Comparison of ENCODE assay signal across 11 cellular contexts in the genomic region with DNA sequence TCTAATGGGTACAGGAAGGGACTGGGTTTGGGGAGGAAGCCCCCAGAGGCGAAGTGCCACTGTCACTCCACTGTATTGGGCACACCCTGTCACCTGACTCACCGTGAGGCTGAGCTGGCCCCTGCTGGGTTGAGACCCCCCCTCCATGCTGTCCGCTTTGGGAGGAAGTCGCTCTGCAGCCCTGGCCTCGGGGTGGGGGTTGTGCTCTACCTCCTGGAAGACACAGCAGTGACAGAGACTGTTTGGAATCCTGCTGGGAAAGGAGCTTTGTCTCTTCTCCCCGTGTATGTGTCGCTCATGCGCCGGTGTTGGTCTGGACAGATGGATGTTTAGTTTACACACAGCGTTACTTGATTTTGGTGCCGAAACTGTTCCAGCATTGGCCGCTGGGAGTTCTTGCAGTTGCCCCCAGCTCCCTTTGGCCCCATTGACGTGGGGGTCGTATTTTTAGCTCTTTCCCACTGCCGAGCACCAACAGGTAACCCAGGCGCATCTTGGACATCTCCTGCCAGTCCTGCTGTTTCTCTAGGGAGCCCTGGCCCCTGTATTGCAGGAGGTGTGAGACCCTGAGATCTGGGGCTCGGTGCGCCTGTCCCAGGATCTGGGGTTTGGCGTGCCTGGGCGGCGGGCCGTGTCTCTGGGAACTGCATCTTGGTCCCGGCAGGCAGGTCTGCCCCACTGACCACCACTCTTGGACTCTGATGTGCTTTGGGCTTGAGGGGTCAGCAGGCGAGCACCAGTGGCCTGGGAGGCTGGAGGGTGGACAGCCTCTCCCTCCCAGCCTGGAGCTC. TPM values are rescaled to one million over a fixed set of nuclear protein-coding genes. Genes with fewer than 3 reads are reported as not detected.
DNase-seq lines count a peak whose midpoint lies in the region; ATAC-seq, FAIRE-seq and TF ChIP-seq lines count a peak whose summit lies in the region.
"Had no signal": no experiment of that assay in that cellular context is flagged by ENCODE, and none has a peak within 500 bp of the region (broad histone marks: within the 10 kb centered on the region; RNA-seq: fewer than 3 reads in every experiment).

No MANE protein-coding gene starts in this region.

- H3K4me1 ChIP-seq in H1 (replicated peaks in 1 of 4; ENCODE audit: control insufficient read depth in 3 of 4, insufficient read depth in 4 of 4, low read length in 3 of 4) (no peaks in the 10 kb centered on the region; a peak in 1 of 7 replicates), neuronal stem cell (ENCODE audit: control insufficient read depth in 2 of 2, insufficient read depth in 1 of 2, low read depth in 1 of 2, low read length in 2 of 2) (peaks cover 0 to 14% of the 10 kb centered on the region in 2 donors)

- peak; percentile 6 for DNase-seq in GDM1 (lab: John Stamatoyannopoulos, UW)
- peak; percentile 50 for DNase-seq in RPMI7951 (ENCODE audit: low read depth)
- DNase-seq in H1 (ENCODE audit: low read depth in 1 of 2, low spot score in 2 of 2), result no peak
- DNase-seq in neuronal stem cell (ENCODE audit: low spot score), result no peak
- no peak for DNase-seq in H54 (ENCODE audit: insufficient read length, low spot score)
- no peak for DNase-seq in stimulated activated naive CD8-positive, alpha-beta T cell treated with anti-CD3 and anti-CD28 coated beads, Interleukin-15, Interleukin-2, amounts not matched to agents 100 U/mL and 50 U/mL, for 24 hours
- DNase-seq in effector memory CD8-positive, alpha-beta T cell, result no peak
- no peak for DNase-seq in amygdala (lab: John Stamatoyannopoulos, UW)
- DNase-seq: NCI-H446 treated with DMSO at 0.1 percent for 48 hours, T1000 had no signal

- H3K79me1 ChIP-seq in H1 (ENCODE audit: low read depth, low read length) (0 out of 2 replicates have a peak, but pooled peaks cover 4% of the 10 kb centered on the region), neuronal stem cell (ENCODE audit: low read depth, low read length) (peaks cover 14% of the 10 kb centered on the region)

- no peaks in the 10 kb centered on the region for H3K9me3 Mint-ChIP-seq in effector memory CD8-positive, alpha-beta T cell

- H4K5ac ChIP-seq in H1 (ENCODE audit: insufficient read length, low read depth, low read length), result no peak overlapping the region

- H3K56ac ChIP-seq in H1 (replicated peaks; ENCODE audit: insufficient read length, low read depth, low read length), result no peak overlapping the region

- H2AFZ ChIP-seq in H1 (ENCODE audit: low read length), result no peak overlapping the region
- no peak overlapping the region for H2AFZ ChIP-seq in neuronal stem cell (ENCODE audit: low read length)

- H3K36me3 ChIP-seq in H1 (ENCODE audit: control insufficient read depth in 2 of 4, insufficient read depth in 4 of 4, low read length in 3 of 4), result peaks cover 0 to 19% (median 9%) of the 10 kb centered on the region in 4 experiments; a peak in 4 of 8 replicates
- peaks cover 19 to 53% of the 10 kb centered on the region in 2 donors for H3K36me3 ChIP-seq in neuronal stem cell (replicated peaks in 1 of 2; ENCODE audit: control insufficient read depth in 2 of 2, insufficient read depth in 2 of 2, low read length in 2 of 2)

- no peak overlapping the region for H2AK5ac ChIP-seq in H1 (ENCODE audit: low read depth, low read length)
- peak overlapping the region; percentile 2 for H2AK5ac ChIP-seq in neuronal stem cell (ENCODE audit: low read depth, low read length)

- H3K4me3 ChIP-seq in H1 (ENCODE audit: extremely low read depth in 1 of 4, insufficient read depth in 2 of 4, low read depth in 3 of 4, low read length in 4 of 4) (no peak overlapping the region), neuronal stem cell (ENCODE audit: low read length in 2 of 2) (no peak overlapping the region)
- H3K4me3 ChIP-seq: left lung had no signal

- no peak for TF ChIP-seq EP300 in H1 (IDR thresholded peaks at IDR 0.05; ENCODE audit: borderline replicate concordance in 1 of 2, low read depth in 2 of 2, low read length in 2 of 2)

- H2BK5ac ChIP-seq in H1 (ENCODE audit: low read depth, low read length) (peak overlapping the region; percentile 35; the same call in 1 of the 2 replicates), neuronal stem cell (ENCODE audit: low read length) (no peak overlapping the region)

- H3K4me3 Mint-ChIP-seq in effector memory CD8-positive, alpha-beta T cell, result no peak overlapping the region

- no peaks in the 10 kb centered on the region for H3K9me3 ChIP-seq in H1 (ENCODE audit: insufficient read depth in 2 of 2, low read depth in 1 of 2, low read length in 1 of 2)
- peaks cover 0 to 2% of the 10 kb centered on the region in 2 donors for H3K9me3 ChIP-seq in neuronal stem cell (replicated peaks in 1 of 2; ENCODE audit: control insufficient read depth in 2 of 2, insufficient read depth in 1 of 2, low read depth in 1 of 2, low read length in 2 of 2)
- H3K9me3 ChIP-seq: left lung had no signal

- CTCF ChIA-PET in H1 (lab: Charles Lee; ENCODE audit: partially characterized antibody), result interaction anchor here (0.6 to 4.1 kb wide), 10 partner anchors 20 to 167 kb away, joined by 3 to 28 read pairs (median 3); no protein-coding TSS in a partner anchor

- H3K27me3 ChIP-seq in H1 (replicated peaks in 1 of 4; ENCODE audit: control insufficient read depth in 3 of 4, extremely low read depth in 1 of 4, insufficient read depth in 3 of 4, low read length in 3 of 4) (no peaks in the 10 kb centered on the region), neuronal stem cell (ENCODE audit: control insufficient read depth in 3 of 3, insufficient read depth in 3 of 3, low read depth in 1 of 3, low read length in 3 of 3) (no peaks in the 10 kb centered on the region)
- H3K27me3 ChIP-seq: left lung had no signal

- POLR2A ChIA-PET in H1 (lab: Charles Lee; ENCODE audit: partially characterized antibody), result interaction anchor here (1.2 kb wide), 1 partner anchor 12 kb away, joined by 3 read pairs; no protein-coding TSS in a partner anchor

- H2BK15ac ChIP-seq in H1 (ENCODE audit: low read length) (no peak overlapping the region; the same call in 1 of the 2 replicates), neuronal stem cell (ENCODE audit: low read length) (no peak overlapping the region)

- H3K79me2 ChIP-seq in H1 (ENCODE audit: control insufficient read depth in 1 of 2, insufficient read depth in 2 of 2, low read length in 2 of 2), result peaks cover 0 to 6% of the 10 kb centered on the region in 2 experiments; a peak in 2 of 4 replicates

- no peaks in the 10 kb centered on the region for H3K27me3 Mint-ChIP-seq in effector memory CD8-positive, alpha-beta T cell

- H3K4me1 Mint-ChIP-seq in effector memory CD8-positive, alpha-beta T cell (ENCODE audit: low read depth in 2 of 2), result peaks cover 12 to 19% of the 10 kb centered on the region in 2 donors

- no peaks in the 10 kb centered on the region for H3K23me2 ChIP-seq in H1 (ENCODE audit: low read depth, low read length)

- FAIRE-seq in H1 (lab: Jason Lieb, UNC), result no peak
- no peak for FAIRE-seq in H54 (lab: Jason Lieb, UNC)

- H3K27ac ChIP-seq in H1 (ENCODE audit: low read depth, low read length) (no peak overlapping the region), neuronal stem cell (replicated peaks; ENCODE audit: low read length) (no peak overlapping the region)

- H3K14ac ChIP-seq in H1 (ENCODE audit: insufficient read length) (no peak overlapping the region), neuronal stem cell (ENCODE audit: low read length) (no peak overlapping the region)

- H3K4ac ChIP-seq in H1 (replicated peaks; ENCODE audit: insufficient read length, low read depth, low read length) (no peak overlapping the region), neuronal stem cell (ENCODE audit: low read length) (no peak overlapping the region)

- H3K4me2 ChIP-seq in H1 (ENCODE audit: insufficient read depth in 1 of 2, low read depth in 2 of 2, low read length in 2 of 2), result no peak overlapping the region
- no peak overlapping the region for H3K4me2 ChIP-seq in neuronal stem cell (ENCODE audit: insufficient read depth, low read length, poor library complexity, severe bottlenecking)

- H4K8ac ChIP-seq in H1 (ENCODE audit: extremely low read depth, insufficient read depth, low read length), result no peak overlapping the region; the same call in 1 of the 2 replicates
- H4K8ac ChIP-seq in neuronal stem cell (ENCODE audit: low read depth, low read length), result no peak overlapping the region

- ATAC-seq in stimulated activated naive CD8-positive, alpha-beta T cell treated with anti-CD3 and anti-CD28 coated beads, Interleukin-15, Interleukin-2, amounts not matched to agents 100 U/mL and 50 U/mL, for 24 hours, result no peak
- ATAC-seq in effector memory CD8-positive, alpha-beta T cell (replicated peaks), result no peak
- ATAC-seq: left lung had no signal

- WGBS in H1 (ENCODE audit: extremely low coverage in 1 of 2, insufficient coverage in 1 of 2, insufficient read length in 1 of 2, insufficient replicate concordance in 2 of 2, low coverage in 1 of 2, low lambda C conversion rate in 2 of 2, missing lambda C conversion rate in 1 of 2), 2 experiments, result 94% methylated on average over 22 of the region's 24 CpGs; no CpG with 5 or more reads in 1 of the 2 experiments
- no CpG with 5 or more reads among the region's 24 CpGs for WGBS in neuronal stem cell (ENCODE audit: extremely low coverage in 2 of 2, insufficient read length in 2 of 2, insufficient replicate concordance in 1 of 2), 2 donors

- peak overlapping the region in 1 of 2 donors; percentile 51 for H3K27ac Mint-ChIP-seq in effector memory CD8-positive, alpha-beta T cell

- peaks cover 15 to 18% of the 10 kb centered on the region in 2 experiments for H4K20me1 ChIP-seq in H1 (replicated peaks in 1 of 2; ENCODE audit: control insufficient read depth in 1 of 2, insufficient read depth in 2 of 2, low read length in 2 of 2)

- no peak overlapping the region for H2BK20ac ChIP-seq in H1 (ENCODE audit: low read length)

- H4K91ac ChIP-seq in H1 (replicated peaks; ENCODE audit: insufficient read length, low read length), result no peak overlapping the region
- no peak overlapping the region for H4K91ac ChIP-seq in neuronal stem cell (ENCODE audit: low read depth, low read length, poor library complexity)

- H3K18ac ChIP-seq in H1 (ENCODE audit: extremely low read depth, low read length), result no peak overlapping the region
- peak overlapping the region; percentile 57 for H3K18ac ChIP-seq in neuronal stem cell (ENCODE audit: low read length)

- no peak for TF ChIP-seq CTCF in H1 (IDR thresholded peaks at IDR 0.05; ENCODE audit: control extremely low read depth in 1 of 3, insufficient read depth in 1 of 3, low read depth in 1 of 3, low read length in 3 of 3)

- TF ChIP-seq POLR2A in H1 (IDR thresholded peaks at IDR 0.05; ENCODE audit: control extremely low read depth in 1 of 2, low read depth in 2 of 2, low read length in 2 of 2) (no peak), H54 (IDR thresholded peaks at IDR 0.05; ENCODE audit: low read depth, low read length) (no peak)

- H3K23ac ChIP-seq in H1 (ENCODE audit: insufficient read length) (no peak overlapping the region), neuronal stem cell (ENCODE audit: low read depth, low read length, poor library complexity) (no peak overlapping the region)

- TF ChIP-seq RAD21 in H1 (IDR thresholded peaks at IDR 0.05 in 1 of 2, conservative IDR thresholded peaks at IDR 0.05 in 1 of 2; ENCODE audit: low read depth in 2 of 2, low read length in 2 of 2), result no peak

- no peak overlapping the region for H2BK120ac ChIP-seq in H1 (replicated peaks; ENCODE audit: low read depth, low read length)
- H2BK120ac ChIP-seq in neuronal stem cell (ENCODE audit: low read depth, low read length), result no peak overlapping the region

- H2BK12ac ChIP-seq in H1 (ENCODE audit: low read depth, low read length), result no peak overlapping the region
- no peak overlapping the region for H2BK12ac ChIP-seq in neuronal stem cell (ENCODE audit: low read length)

- H3K36me3 Mint-ChIP-seq in effector memory CD8-positive, alpha-beta T cell (ENCODE audit: insufficient read depth), result peaks cover 7% of the 10 kb centered on the region

- H3K9ac ChIP-seq in H1 (replicated peaks in 1 of 4; ENCODE audit: extremely low read depth in 1 of 4, low read depth in 3 of 4, low read length in 3 of 4) (no peak overlapping the region), neuronal stem cell (ENCODE audit: low read depth, low read length, poor library complexity) (no peak overlapping the region)

RNA-seq across cellular contexts. Expression of a gene that starts 30.3 kb away (rescaled TPM):
- 9.0 and 17.0 TPM in 2 replicates for total RNA-seq in RPMI7951 (2014; rRNA removed; shearing (Covaris generic))
- 57.3 and 64.1 TPM in 2 replicates for total RNA-seq in H1 (2021; fragmentation: NEBNext Ultra II Directional; extraction: Animal tissue kit (Norgen Biotek cat#: 25700))
- polyA plus RNA-seq in H1 (2011; rRNA removed), result 17.7 and 34.6 TPM in 2 replicates
- 43.7 TPM for polyA plus RNA-seq in H1 (2011; cell fraction: cytosol; rRNA removed)
- polyA plus RNA-seq in H1 (2011; cell fraction: nucleus; rRNA removed), result 28.5 TPM
- polyA plus RNA-seq in H1 (2012, experiment 1 of 2), result 20.8 to 42.4 TPM (median 39.1 TPM) in 4 replicates
- 28.1 TPM for polyA plus RNA-seq in H1 (2012, experiment 2 of 2)
- polyA plus RNA-seq in H1 (2013, experiment 1 of 2), result 28.3 TPM
- 30.5 TPM for polyA plus RNA-seq in H1 (2013, experiment 2 of 2)
- 5.9 and 6.3 TPM in 2 replicates for polyA minus RNA-seq in H1 (2011; rRNA and poly(A)+ RNA removed)
- polyA minus RNA-seq in H1 (2011; cell fraction: cytosol; rRNA and poly(A)+ RNA removed), result 28.0 TPM
- polyA minus RNA-seq in H1 (2011; cell fraction: nucleus; rRNA and poly(A)+ RNA removed), result 8.6 TPM
- 17.0 TPM for polyA plus RNA-seq in neuronal stem cell (2013, experiment 1 of 2)
- polyA plus RNA-seq in neuronal stem cell (2013, experiment 2 of 2), result 16.6 TPM

RNA-seq across cellular contexts. Expression of a gene that starts 49.5 kb away (rescaled TPM):
- total RNA-seq in RPMI7951 (2014; rRNA removed; shearing (Covaris generic)), result not detected in 2 replicates
- 0.24 and 0.36 TPM in 2 replicates for total RNA-seq in H1 (2021; fragmentation: NEBNext Ultra II Directional; extraction: Animal tissue kit (Norgen Biotek cat#: 25700))
- 0.63 and 0.89 TPM in 2 replicates for polyA plus RNA-seq in H1 (2011; rRNA removed)
- 0.76 TPM for polyA plus RNA-seq in H1 (2011; cell fraction: cytosol; rRNA removed)
- 1.6 TPM for polyA plus RNA-seq in H1 (2011; cell fraction: nucleus; rRNA removed)
- polyA plus RNA-seq in H1 (2012, experiment 1 of 2), result 0.40 to 0.58 TPM (median 0.48 TPM) in 4 replicates
- polyA plus RNA-seq in H1 (2012, experiment 2 of 2), result 0.49 TPM
- polyA plus RNA-seq in H1 (2013, experiment 1 of 2), result 0.26 TPM
- polyA plus RNA-seq in H1 (2013, experiment 2 of 2), result 0.52 TPM
- 0.25 and 0.27 TPM in 2 replicates for polyA minus RNA-seq in H1 (2011; rRNA and poly(A)+ RNA removed)
- not detected for polyA minus RNA-seq in H1 (2011; cell fraction: cytosol; rRNA and poly(A)+ RNA removed)
- polyA minus RNA-seq in H1 (2011; cell fraction: nucleus; rRNA and poly(A)+ RNA removed), result 0.70 TPM
- polyA plus RNA-seq in neuronal stem cell (2013, experiment 1 of 2), result 0.06 TPM
- polyA plus RNA-seq in neuronal stem cell (2013, experiment 2 of 2), result 0.12 TPM

Comparison
In these comparisons a context has a peak if more than half of its experiments do, and no peak if none do; other contexts are left out.
1. DNase-seq: peak in GDM1 (single experiment) and RPMI7951 (single experiment); none in H1 (0 of 2), neuronal stem cell (single experiment), H54 (single experiment), stimulated activated naive CD8-positive, alpha-beta T cell treated with anti-CD3 and anti-CD28 coated beads, Interleukin-15, Interleukin-2, amounts not matched to agents 100 U/mL and 50 U/mL, for 24 hours (single experiment), effector memory CD8-positive, alpha-beta T cell (0 of 3) and amygdala (0 of 56).